Comparison of ENCODE assay signal across 8 cellular contexts in the genomic region with DNA sequence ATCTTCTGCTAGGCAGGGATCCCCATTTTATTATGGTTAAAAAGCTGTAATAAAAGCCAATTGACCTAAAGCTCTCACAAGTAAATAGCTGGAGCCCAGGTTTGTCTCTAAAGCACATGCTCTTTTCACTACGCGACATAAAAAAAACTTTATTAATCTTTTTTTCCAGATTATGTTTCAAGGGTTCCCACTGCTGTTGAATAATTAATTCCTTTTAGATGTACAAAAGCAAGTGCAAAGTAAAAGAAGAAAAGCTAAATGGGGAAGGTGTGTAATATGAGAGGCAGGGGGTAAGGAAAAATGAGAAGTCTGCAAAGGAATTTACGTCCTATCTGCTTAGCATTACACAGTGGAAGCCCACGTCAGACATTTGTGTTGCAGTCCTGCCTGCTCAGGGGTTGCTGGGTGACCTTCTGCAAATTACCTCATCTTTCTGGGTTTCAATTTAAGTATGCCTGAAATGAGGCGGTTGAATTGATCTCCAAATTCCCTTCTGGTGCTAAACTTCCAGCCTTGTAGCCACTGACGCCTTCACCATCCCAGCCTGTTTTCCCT. TPM values are rescaled to one million over a fixed set of nuclear protein-coding genes. Genes with fewer than 3 reads are reported as not detected.
A peak's percentile ranks its signal among the peaks of the same experiment; 100 is the strongest.
DNase-seq lines count a peak whose midpoint lies in the region; ATAC-seq and TF ChIP-seq lines count a peak whose summit lies in the region.

No MANE protein-coding gene starts in this region.

- peak overlapping the region; percentile 70 for H3K4me3 ChIP-seq in AG09309 (ENCODE audit: control insufficient read depth, low read depth, low read length)
- peak overlapping the region; percentile 46 to 82 (median 66) for H3K4me3 ChIP-seq in Peyer's patch
- peak overlapping the region; percentile 78 for H3K4me3 ChIP-seq in astrocyte of the cerebellum (ENCODE audit: low read depth, low read length)
- peak overlapping the region; percentile 96 for H3K4me3 ChIP-seq in iPS-18a (ENCODE audit: low read length)
- H3K4me3 ChIP-seq in skeletal muscle tissue (ENCODE audit: low read length in 3 of 3): peak overlapping the region; percentile 72 to 86 (median 82)

- H3K4me1 ChIP-seq in Peyer's patch: peaks cover 0 to 14% (median 5%) of the 10 kb centered on the region in 4 donors
- H3K4me1 ChIP-seq in iPS-18a (ENCODE audit: control insufficient read depth, low read depth, low read length): peaks cover 9% of the 10 kb centered on the region
- H3K4me1 ChIP-seq in skeletal muscle tissue (ENCODE audit: control insufficient read depth in 3 of 3, insufficient read depth in 3 of 3, low read length in 3 of 3): peaks cover 3 to 15% (median 7%) of the 10 kb centered on the region in 3 donors

- DNase-seq in AG09309 (ENCODE audit: low read depth): peak; percentile 75
- DNase-seq in Peyer's patch: peak in 2 of 3 donors; percentile 45 to 70
- DNase-seq in astrocyte of the cerebellum (ENCODE audit: low read depth): peak; percentile 82
- no peak for DNase-seq in posterior cingulate gyrus

- H3K27me3 ChIP-seq in Peyer's patch: no peaks in the 10 kb centered on the region
- peaks cover 24% of the 10 kb centered on the region for H3K27me3 ChIP-seq in iPS-18a (ENCODE audit: control insufficient read depth, insufficient read depth, low read length)
- H3K27me3 ChIP-seq in skeletal muscle tissue (ENCODE audit: control insufficient read depth in 3 of 3, insufficient read depth in 3 of 3, low read length in 3 of 3): no peaks in the 10 kb centered on the region

- H3K9ac ChIP-seq in iPS-18a (ENCODE audit: low read length) (peak overlapping the region; percentile 52), skeletal muscle tissue (ENCODE audit: low read depth in 1 of 3, low read length in 3 of 3) (peak overlapping the region; percentile 81 to 97 (median 82))

- H3K36me3 ChIP-seq in Peyer's patch (no peaks in the 10 kb centered on the region), iPS-18a (ENCODE audit: control insufficient read depth, low read depth, low read length) (no peaks in the 10 kb centered on the region), skeletal muscle tissue (ENCODE audit: control insufficient read depth in 3 of 3, insufficient read depth in 3 of 3, low read length in 3 of 3) (peaks cover 0 to 1% (median 0%) of the 10 kb centered on the region in 3 donors)

- intact Hi-C loops in posterior cingulate gyrus (cut with DNase I): no loop called here

- peak overlapping the region; percentile 90 to 94 (median 92) for H3K27ac ChIP-seq in Peyer's patch
- H3K27ac ChIP-seq in iPS-18a (ENCODE audit: low read length): no peak overlapping the region
- H3K27ac ChIP-seq in skeletal muscle tissue (ENCODE audit: low read depth, low read length): peak overlapping the region; percentile 93

- H3K9me3 ChIP-seq in Peyer's patch: no peaks in the 10 kb centered on the region
- H3K9me3 ChIP-seq in iPS-18a (ENCODE audit: control insufficient read depth, low read depth, low read length): no peaks in the 10 kb centered on the region
- H3K9me3 ChIP-seq in skeletal muscle tissue (ENCODE audit: control insufficient read depth in 3 of 3, low read length in 3 of 3): no peaks in the 10 kb centered on the region

- TF ChIP-seq CTCF in AG09309 (IDR thresholded peaks at IDR 0.05; ENCODE audit: control insufficient read depth, insufficient read depth, low read depth, low read length, missing control alignments) (no peak), Peyer's patch (IDR thresholded peaks at IDR 0.05) (no peak), astrocyte of the cerebellum (IDR thresholded peaks at IDR 0.05; ENCODE audit: low read depth, low read length, missing control alignments) (no peak)

- no peak for TF ChIP-seq POLR2A in Peyer's patch (IDR thresholded peaks at IDR 0.05)

- in situ Hi-C loops in astrocyte of the cerebellum (cut with HindIII; ENCODE audit: low sequenced_read_pairs): loop anchor here (5.0 kb wide), 1 partner anchor 45 kb away; no protein-coding TSS in a partner anchor

- ATAC-seq in GM18867 (IDR thresholded peaks at IDR 0.05; ENCODE audit: unreplicated experiment) (peak; percentile 27), HG03103 (IDR thresholded peaks at IDR 0.05; ENCODE audit: low read depth, unreplicated experiment) (peak; percentile 27)

RNA-seq across cellular contexts. Expression of a gene that starts 0.8 kb away (rescaled TPM):
- total RNA-seq in Peyer's patch (100 to 1,000 TPM in 3 of 4 donors, 10 to 100 TPM in 1; 31.4 to 273 (median 211) TPM), skeletal muscle tissue (14.6 TPM)

Comparison
In these comparisons a context has a peak if more than half of its experiments do, and no peak if none do; other contexts are left out.
1. DNase-seq: peak in AG09309 (single experiment), Peyer's patch (2 of 3) and astrocyte of the cerebellum (single experiment); none in posterior cingulate gyrus (0 of 10).
2. Peak in every context shown above with its lines, with median percentiles within 50 percentile points of each other: H3K4me3 ChIP-seq.